In the genomic region with DNA sequence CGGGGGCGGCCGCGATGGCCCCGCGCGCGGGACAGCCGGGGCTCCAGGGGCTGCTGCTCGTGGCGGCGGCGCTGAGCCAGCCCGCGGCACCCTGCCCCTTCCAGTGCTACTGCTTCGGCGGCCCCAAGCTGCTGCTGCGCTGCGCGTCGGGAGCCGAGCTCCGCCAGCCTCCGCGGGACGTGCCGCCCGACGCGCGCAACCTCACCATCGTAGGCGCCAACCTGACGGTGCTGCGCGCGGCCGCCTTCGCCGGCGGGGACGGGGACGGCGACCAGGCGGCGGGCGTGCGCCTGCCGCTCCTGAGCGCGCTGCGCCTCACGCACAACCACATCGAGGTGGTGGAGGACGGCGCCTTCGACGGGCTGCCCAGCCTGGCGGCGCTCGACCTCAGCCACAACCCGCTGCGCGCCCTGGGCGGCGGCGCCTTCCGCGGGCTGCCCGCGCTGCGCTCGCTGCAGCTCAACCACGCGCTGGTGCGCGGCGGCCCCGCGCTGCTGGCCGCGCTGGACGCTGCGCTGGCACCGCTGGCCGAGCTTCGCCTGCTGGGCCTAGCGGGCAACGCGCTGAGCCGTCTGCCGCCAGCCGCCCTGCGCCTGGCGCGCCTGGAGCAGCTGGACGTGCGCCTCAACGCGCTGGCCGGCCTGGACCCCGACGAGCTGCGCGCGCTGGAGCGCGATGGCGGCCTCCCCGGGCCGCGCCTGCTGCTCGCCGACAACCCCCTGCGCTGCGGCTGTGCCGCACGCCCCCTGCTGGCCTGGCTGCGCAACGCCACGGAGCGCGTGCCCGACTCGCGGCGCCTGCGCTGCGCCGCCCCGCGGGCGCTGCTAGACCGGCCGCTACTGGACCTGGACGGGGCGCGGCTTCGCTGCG, we compare ENCODE assay signal across 8 cellular contexts. TPM values are rescaled to one million over a fixed set of nuclear protein-coding genes. Genes with fewer than 3 reads are reported as not detected.
DNase-seq lines count a peak whose midpoint lies in the region; ATAC-seq and TF ChIP-seq lines count a peak whose summit lies in the region.

No MANE protein-coding gene starts in this region.

- H3K4me1 Mint-ChIP-seq in activated CD8-positive, alpha-beta T cell treated with anti-CD3 and anti-CD28 coated beads for 36 hours (ENCODE audit: low read depth) = peaks cover 10% of the 10 kb centered on the region

- H3K27ac ChIP-seq in ACC112 (ENCODE audit: low read depth, low read length) = no peak overlapping the region

- H3K36me3 ChIP-seq in ACC112 (ENCODE audit: insufficient read depth, low read length) = no peaks in the 10 kb centered on the region

- H3K4me1 ChIP-seq in ACC112 (ENCODE audit: control insufficient read depth, insufficient read depth, low read length, unreplicated experiment) = no peaks in the 10 kb centered on the region

- TF ChIP-seq CTCF in activated CD8-positive, alpha-beta T cell treated with anti-CD3 and anti-CD28 coated beads for 36 hours (IDR thresholded peaks at IDR 0.05) = peak; percentile 92

- no peaks in the 10 kb centered on the region for H3K9me3 Mint-ChIP-seq in activated CD8-positive, alpha-beta T cell treated with anti-CD3 and anti-CD28 coated beads for 36 hours

- intact Hi-C loops in activated CD8-positive, alpha-beta T cell treated with anti-CD3 and anti-CD28 coated beads for 36 hours (cut with micrococcal nuclease) = no loop called here

- DNase-seq in NCI-H446 treated with DMSO at 0.1 percent for 48 hours (lab: John Stamatoyannopoulos, UW) = peak; percentile 72
- peak; percentile 83 for DNase-seq in activated CD8-positive, alpha-beta T cell treated with anti-CD3 and anti-CD28 coated beads for 36 hours
- DNase-seq in effector CD4-positive, alpha-beta T cell = peak; percentile 80
- DNase-seq in medulla oblongata (ENCODE audit: extremely low spot score) = peak; percentile 75
- DNase-seq in stimulated activated CD4-positive, alpha-beta T cell treated with anti-CD3 and anti-CD28 coated beads, TNF-alpha, amount 100 ng/mL, for 4 hours (ENCODE audit: low read depth in 3 of 3) = peak; percentile 72 to 83 (median 77)

- peaks cover 81% of the 10 kb centered on the region for H3K27me3 ChIP-seq in ACC112 (ENCODE audit: insufficient read depth, low read length)

- no peaks in the 10 kb centered on the region for H3K79me2 ChIP-seq in ACC112 (ENCODE audit: control insufficient read depth, insufficient read depth, low read length, unreplicated experiment)

- H3K36me3 Mint-ChIP-seq in activated CD8-positive, alpha-beta T cell treated with anti-CD3 and anti-CD28 coated beads for 36 hours (ENCODE audit: low read depth) = no peaks in the 10 kb centered on the region

- H3K4me3 ChIP-seq in ACC112 (ENCODE audit: low read depth, low read length) = peak overlapping the region; percentile 73

- H3K27ac Mint-ChIP-seq in activated CD8-positive, alpha-beta T cell treated with anti-CD3 and anti-CD28 coated beads for 36 hours = no peak overlapping the region

- POLR2A ChIA-PET in activated CD8-positive, alpha-beta T cell treated with anti-CD3 and anti-CD28 coated beads for 36 hours (lab: Charles Lee) = interaction anchor here (1.0 to 2.6 kb wide), 7 partner anchors 10 to 160 kb away, joined by 3 to 15 read pairs (median 4); no protein-coding TSS in a partner anchor

- peak overlapping the region; percentile 62 for H3K4me3 Mint-ChIP-seq in activated CD8-positive, alpha-beta T cell treated with anti-CD3 and anti-CD28 coated beads for 36 hours

- CTCF ChIA-PET in activated CD8-positive, alpha-beta T cell treated with anti-CD3 and anti-CD28 coated beads for 36 hours (lab: Charles Lee) = interaction anchor here (0.7 to 19.6 kb wide), 55 partner anchors 8 to 487 kb away, joined by 3 to 663 read pairs (median 5); a partner anchor contains a TSS

- H2AFZ ChIP-seq in ACC112 (ENCODE audit: low read length, unreplicated experiment) = peak overlapping the region; percentile 0

- peaks cover 29% of the 10 kb centered on the region for H3K27me3 Mint-ChIP-seq in activated CD8-positive, alpha-beta T cell treated with anti-CD3 and anti-CD28 coated beads for 36 hours

- peak; percentile 79 for ATAC-seq in GM18867 (IDR thresholded peaks at IDR 0.05; ENCODE audit: unreplicated experiment)
- ATAC-seq in HG03139 (IDR thresholded peaks at IDR 0.05; ENCODE audit: unreplicated experiment) = peak; percentile 76
- ATAC-seq in activated CD8-positive, alpha-beta T cell treated with anti-CD3 and anti-CD28 coated beads for 36 hours = peak; percentile 95

RNA-seq across cellular contexts. Expression of a gene that starts 0.7 kb away (rescaled TPM):
- total RNA-seq in activated CD8-positive, alpha-beta T cell treated with anti-CD3 and anti-CD28 coated beads for 36 hours = under 1 TPM; 0.18 to 0.20 TPM
